1 cellular context compared by ENCODE assay signal in the genomic region with DNA sequence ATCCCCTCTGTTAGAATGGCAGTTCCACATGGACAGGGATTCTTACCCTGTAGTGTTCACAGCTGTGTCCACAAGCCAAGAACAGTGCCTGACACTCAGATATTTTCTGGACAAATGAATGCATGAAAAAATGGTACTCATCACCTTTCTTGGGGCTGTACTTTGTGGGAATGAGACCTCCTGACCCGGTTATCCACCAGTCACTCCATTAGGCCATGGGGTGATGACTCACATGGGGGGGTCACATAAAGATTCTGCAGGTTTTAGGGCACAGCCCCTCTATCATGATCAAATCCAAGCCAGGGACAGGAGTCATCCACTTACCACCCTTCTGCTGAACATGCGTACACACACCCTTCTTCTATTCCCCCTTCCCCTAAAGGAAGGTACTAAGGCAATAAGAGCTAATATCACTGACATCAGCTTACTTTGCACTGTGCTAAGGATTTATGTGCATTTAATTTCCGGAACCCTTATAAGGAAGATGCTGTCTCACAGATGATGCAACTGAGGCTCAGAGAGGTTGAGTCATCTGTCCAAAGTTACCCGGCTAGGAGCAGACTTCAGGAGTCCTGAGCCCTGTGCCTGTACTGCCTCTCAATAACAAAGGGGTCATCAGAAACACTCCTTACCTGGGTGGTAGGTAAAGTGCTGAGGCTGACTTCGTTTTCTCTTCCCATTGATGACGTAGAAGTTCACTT.
TF ChIP-seq lines count a peak whose summit lies in the region.

No MANE protein-coding gene starts in this region.

TF ChIP-seq in HepG2, 621 proteins besides CTCF, POLR2A, EP300 and RAD21 (continued from another document):
- TF ChIP-seq, protein P1, sequence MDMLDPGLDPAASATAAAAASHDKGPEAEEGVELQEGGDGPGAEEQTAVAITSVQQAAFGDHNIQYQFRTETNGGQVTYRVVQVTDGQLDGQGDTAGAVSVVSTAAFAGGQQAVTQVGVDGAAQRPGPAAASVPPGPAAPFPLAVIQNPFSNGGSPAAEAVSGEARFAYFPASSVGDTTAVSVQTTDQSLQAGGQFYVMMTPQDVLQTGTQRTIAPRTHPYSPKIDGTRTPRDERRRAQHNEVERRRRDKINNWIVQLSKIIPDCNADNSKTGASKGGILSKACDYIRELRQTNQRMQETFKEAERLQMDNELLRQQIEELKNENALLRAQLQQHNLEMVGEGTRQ (IDR thresholded peaks at IDR 0.05; ENCODE audit: low read depth, low read length), result no peak
- TF ChIP-seq, protein P1 (CRISPR knock-in tag; IDR thresholded peaks at IDR 0.05; ENCODE audit: borderline replicate concordance), result no peak
- TF ChIP-seq, protein P2, sequence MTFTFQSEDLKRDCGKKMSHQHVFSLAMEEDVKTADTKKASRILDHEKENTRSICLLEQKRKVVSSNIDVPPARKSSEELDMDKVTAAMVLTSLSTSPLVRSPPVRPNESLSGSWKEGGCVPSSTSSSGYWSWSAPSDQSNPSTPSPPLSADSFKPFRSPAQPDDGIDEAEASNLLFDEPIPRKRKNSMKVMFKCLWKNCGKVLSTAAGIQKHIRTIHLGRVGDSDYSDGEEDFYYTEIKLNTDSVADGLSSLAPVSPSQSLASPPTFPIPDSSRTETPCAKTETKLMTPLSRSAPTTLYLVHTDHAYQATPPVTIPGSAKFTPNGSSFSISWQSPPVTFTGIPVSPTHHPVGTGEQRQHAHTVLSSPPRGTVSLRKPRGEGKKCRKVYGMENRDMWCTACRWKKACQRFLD (CRISPR knock-in tag; IDR thresholded peaks at IDR 0.05; ENCODE audit: borderline replicate concordance), result no peak
- TF ChIP-seq SP5 (CRISPR knock-in tag; IDR thresholded peaks at IDR 0.05; ENCODE audit: borderline replicate concordance, low read depth), result no peak
TF ChIP-seq in HepG2: peak in this region for 2.
